ENCODE assay signal across 8 cellular contexts in genomic region chr17:36008998-36009665, GRCh38. TPM values are rescaled to one million over a fixed set of nuclear protein-coding genes. Genes with fewer than 3 reads are reported as not detected.
DNase-seq lines count a peak whose midpoint lies in the region; ATAC-seq, FAIRE-seq and TF ChIP-seq lines count a peak whose summit lies in the region.
"Had no signal": no experiment of that assay in that cellular context is flagged by ENCODE, and none has a peak within 500 bp of the region (broad histone marks: within the 10 kb centered on the region; RNA-seq: fewer than 3 reads in every experiment).

No MANE protein-coding gene starts in this region.

- H2AFZ ChIP-seq in DND-41 (ENCODE audit: low read depth, low read length) (no peak overlapping the region), GM12878 (ENCODE audit: control insufficient read depth, low read depth, low read length) (no peak overlapping the region; the same call in none of the 2 replicates)

- no peaks in the 10 kb centered on the region for H3K4me1 Mint-ChIP-seq in mesothelial cell of epicardium

- peak; percentile 61 for TF ChIP-seq CTCF in DND-41 (IDR thresholded peaks at IDR 0.05; ENCODE audit: borderline replicate concordance, extremely low read depth, low read length, poor library complexity, severe bottlenecking)
- TF ChIP-seq CTCF in GM12878 (IDR thresholded peaks at IDR 0.05 in 2 of 3, conservative IDR thresholded peaks at IDR 0.05 in 1 of 3; ENCODE audit: control insufficient read depth in 2 of 3, extremely low read depth in 1 of 3, insufficient read depth in 1 of 3, low read depth in 3 of 3, low read length in 3 of 3), result peak; percentile 4 to 51 (median 47); a peak in 4 of 6 replicates
- TF ChIP-seq CTCF in mesothelial cell of epicardium (IDR thresholded peaks at IDR 0.05; ENCODE audit: unreplicated experiment), result peak; percentile 35

- no peak overlapping the region for H3K27ac Mint-ChIP-seq in mesothelial cell of epicardium

- SMC1A ChIA-PET in GM12878 (lab: Charles Lee; ENCODE audit: uncharacterized antibody, unreplicated experiment), result interaction anchor here (1.3 kb wide), 3 partner anchors 33 to 140 kb away, joined by 6 to 7 read pairs (median 6); no protein-coding TSS in a partner anchor

- intact Hi-C loops in GM12878 (cut with micrococcal nuclease; ENCODE audit: unreplicated experiment), result loop anchor here (1.0 kb wide), 1 partner anchor 33 kb away; no protein-coding TSS in a partner anchor

- H3K4me1 ChIP-seq in DND-41 (ENCODE audit: insufficient read depth, low read length) (no peaks in the 10 kb centered on the region), GM12878 (ENCODE audit: control insufficient read depth, insufficient read depth, low read length) (no peaks in the 10 kb centered on the region)

- peak; percentile 11 for DNase-seq in DND-41
- DNase-seq in HT-29 (ENCODE audit: low spot score), result peak; percentile 66
- no peak for DNase-seq in GM12878 (ENCODE audit: low read depth, low spot score)
- peak in 1 of 2 experiments; percentile 24 for DNase-seq in mesothelial cell of epicardium (ENCODE audit: low spot score in 2 of 2, unreplicated experiment in 2 of 2)
- no peak for DNase-seq in SW 1271 (lab: John Stamatoyannopoulos, UW)

- RAD21 ChIA-PET in GM12878 (lab: Charles Lee; ENCODE audit: unreplicated experiment), result interaction anchor here (0.6 to 1.3 kb wide), 4 partner anchors 9 to 64 kb away, joined by 3 to 5 read pairs (median 4); no protein-coding TSS in a partner anchor

- TF ChIP-seq POLR2A in GM12878 (IDR thresholded peaks at IDR 0.05; ENCODE audit: low read depth, low read length), result no peak

- H4K20me1 ChIP-seq in DND-41 (ENCODE audit: insufficient read depth, low read length) (no peaks in the 10 kb centered on the region), GM12878 (ENCODE audit: control insufficient read depth, insufficient read depth) (no peaks in the 10 kb centered on the region)

- no peaks in the 10 kb centered on the region for H3K36me3 Mint-ChIP-seq in mesothelial cell of epicardium

- in situ Hi-C loops in GM12878 (cut with MboI), result no loop called here

- BruUV-seq in GM12878 (replicated peaks; lab: Mats Ljungman, UMichigan), result no TSS peak

- FAIRE-seq in GM12878 (lab: Jason Lieb, UNC), result no peak

- no peak overlapping the region for H3K9ac ChIP-seq in DND-41 (ENCODE audit: low read depth, low read length)
- H3K9ac ChIP-seq in GM12878 (ENCODE audit: control insufficient read depth, insufficient read depth, low read length), result no peak overlapping the region

- no peaks in the 10 kb centered on the region for H3K36me3 ChIP-seq in DND-41 (ENCODE audit: insufficient read depth, low read length)
- H3K36me3 ChIP-seq in GM12878 (ENCODE audit: control insufficient read depth in 2 of 2, insufficient read depth in 2 of 2, low read length in 1 of 2), result no peaks in the 10 kb centered on the region

- H3K27me3 ChIP-seq in DND-41 (ENCODE audit: insufficient read depth, low read length, poor library complexity) (no peaks in the 10 kb centered on the region), GM12878 (replicated peaks in 1 of 2; ENCODE audit: control insufficient read depth in 2 of 2, insufficient read depth in 2 of 2, low read length in 1 of 2) (no peaks in the 10 kb centered on the region)

- peaks cover 23% of the 10 kb centered on the region for H3K27me3 Mint-ChIP-seq in mesothelial cell of epicardium (ENCODE audit: low read depth)

- no peak for TF ChIP-seq EP300 in GM12878 (IDR thresholded peaks at IDR 0.05; ENCODE audit: borderline replicate concordance in 1 of 2, control insufficient read depth in 1 of 2, low read depth in 2 of 2, low read length in 2 of 2)

- POLR2A ChIA-PET in GM12878 (lab: Charles Lee), result interaction anchor here (0.8 kb wide), 1 partner anchor 34 kb away, joined by 3 read pairs; no protein-coding TSS in a partner anchor

- TF ChIP-seq RAD21 in GM12878 (IDR thresholded peaks at IDR 0.05; ENCODE audit: insufficient read depth, low read depth, low read length), result no peak

- ATAC-seq in DND-41 (ENCODE audit: insufficient read depth, low read depth) (no peak), GM12878 (peak; percentile 77), GM18502 (IDR thresholded peaks at IDR 0.05; ENCODE audit: poor library complexity, unreplicated experiment) (no peak)
- ATAC-seq in activated CD4-positive, CD25-positive, alpha-beta regulatory T cell treated with anti-CD3 and anti-CD28 coated beads, Interleukin-2, amount 50 U/mL, for 24 hours, result no peak

- WGBS in GM12878 (ENCODE audit: insufficient coverage, insufficient replicate concordance, low lambda C conversion rate, missing lambda C conversion rate), result 44% methylated on average over 13 of the region's 14 CpGs

- H3K9me3 ChIP-seq in DND-41 (ENCODE audit: insufficient read depth, low read length, severe bottlenecking), result peaks cover 4% of the 10 kb centered on the region
- peaks cover 4% of the 10 kb centered on the region; the same call in 2 of the 3 replicates for H3K9me3 ChIP-seq in GM12878 (replicated peaks; ENCODE audit: control insufficient read depth, insufficient read depth, low read length)

- no peak overlapping the region for H3K4me3 Mint-ChIP-seq in mesothelial cell of epicardium

- H3K4me2 ChIP-seq in DND-41 (ENCODE audit: insufficient read depth, low read length) (no peak overlapping the region), GM12878 (ENCODE audit: control insufficient read depth, insufficient read depth) (peak overlapping the region; percentile 62)

- peaks cover 30% of the 10 kb centered on the region for H3K9me3 Mint-ChIP-seq in mesothelial cell of epicardium

- H3K79me2 ChIP-seq in DND-41 (ENCODE audit: insufficient read depth, low read length) (no peaks in the 10 kb centered on the region), GM12878 (ENCODE audit: control insufficient read depth, insufficient read depth, low read length) (no peaks in the 10 kb centered on the region)

- CTCF ChIA-PET in GM12878 (lab: Yijun Ruan, JAX), result interaction anchor here (0.5 to 4.2 kb wide), 10 partner anchors 14 to 141 kb away, joined by 3 to 22 read pairs (median 4); no protein-coding TSS in a partner anchor

- no peak overlapping the region for H3K4me3 ChIP-seq in DND-41 (ENCODE audit: low read depth in 1 of 2, low read length in 2 of 2)
- H3K4me3 ChIP-seq in GM12878, result no peak overlapping the region; the same call in 1 of the 2 replicates

- H3K27ac ChIP-seq in DND-41 (ENCODE audit: low read length) (no peak overlapping the region), GM12878 (ENCODE audit: control insufficient read depth, insufficient read depth) (no peak overlapping the region)
- H3K27ac ChIP-seq: epithelial cell of prostate had no signal

RNA-seq across cellular contexts. Expression of gene CCL15, which starts 7.8 kb away (rescaled TPM):
- total RNA-seq in HT-29 (2014; rRNA removed; shearing (Covaris generic)), result 6.1 and 8.4 TPM in 2 replicates
- total RNA-seq in GM12878 (2013; cell fraction: nucleolus; rRNA removed), result not detected in 2 replicates
- not detected in 2 replicates for total RNA-seq in GM12878 (2014; rRNA removed)
- total RNA-seq in GM12878 (2014; rRNA removed; fragmentation: Illumina TruSeq; extraction: Trizol), result not detected in 2 replicates
- not detected in 2 replicates for total RNA-seq in GM12878 (2021)
- not detected for polyA plus RNA-seq in GM12878 (2011; ENCODE audit: low read depth)
- not detected in 2 replicates for polyA plus RNA-seq in GM12878 (2011; rRNA removed)
- not detected in 2 replicates for polyA plus RNA-seq in GM12878 (2011; cell fraction: cytosol; rRNA removed)
- not detected in 2 replicates for polyA plus RNA-seq in GM12878 (2011; cell fraction: nucleus; rRNA removed)
- polyA plus RNA-seq in GM12878 (2012), result not detected in 2 replicates
- polyA plus RNA-seq in GM12878 (2014; fragmentation: Illumina TruSeq; extraction: Trizol), result 0.12 TPM in 1 of 2 replicates, not detected in the other
- polyA plus RNA-seq in GM12878 (2014; fragmentation: Nextera tagmentation; extraction: Ambion mirVana), result not detected
- polyA plus RNA-seq in GM12878 (2014; rRNA removed), result not detected in 2 replicates
- not detected for polyA plus RNA-seq in GM12878 (2016; fragmentation: Nextera tagmentation; extraction: Ambion mirVana)
- not detected in 2 replicates for polyA minus RNA-seq in GM12878 (2011; rRNA and poly(A)+ RNA removed)
- not detected in 2 replicates for polyA minus RNA-seq in GM12878 (2011; cell fraction: cytosol; rRNA and poly(A)+ RNA removed)
- not detected in 2 replicates for polyA minus RNA-seq in GM12878 (2011; cell fraction: nucleus; rRNA and poly(A)+ RNA removed)
- not detected in 3 replicates for total RNA-seq in mesothelial cell of epicardium

RNA-seq across cellular contexts. Expression of gene CCL23, which starts 8.6 kb away (rescaled TPM):
- not detected in 2 replicates for total RNA-seq in HT-29 (2014; rRNA removed; shearing (Covaris generic))
- total RNA-seq in GM12878 (2013; cell fraction: nucleolus; rRNA removed), result not detected in 2 replicates
- 0.22 and 0.40 TPM in 2 replicates for total RNA-seq in GM12878 (2014; rRNA removed)
- total RNA-seq in GM12878 (2014; rRNA removed; fragmentation: Illumina TruSeq; extraction: Trizol), result not detected in 2 replicates
- total RNA-seq in GM12878 (2021), result not detected in 2 replicates
- not detected for polyA plus RNA-seq in GM12878 (2011; ENCODE audit: low read depth)
- polyA plus RNA-seq in GM12878 (2011; rRNA removed), result 0.62 and 1.0 TPM in 2 replicates
- polyA plus RNA-seq in GM12878 (2011; cell fraction: cytosol; rRNA removed), result 1.0 and 2.2 TPM in 2 replicates
- polyA plus RNA-seq in GM12878 (2011; cell fraction: nucleus; rRNA removed), result 0.58 TPM in 1 of 2 replicates, not detected in the other
- polyA plus RNA-seq in GM12878 (2012), result not detected in 2 replicates
- polyA plus RNA-seq in GM12878 (2014; fragmentation: Illumina TruSeq; extraction: Trizol), result 0.15 TPM in 1 of 2 replicates, not detected in the other
- polyA plus RNA-seq in GM12878 (2014; fragmentation: Nextera tagmentation; extraction: Ambion mirVana), result under 1 TPM in 1 of 2 experiments, not detected in 1; 0.42 TPM
- polyA plus RNA-seq in GM12878 (2014; rRNA removed), result 0.18 TPM in 1 of 2 replicates, not detected in the other
- polyA plus RNA-seq in GM12878 (2016; fragmentation: Nextera tagmentation; extraction: Ambion mirVana), result not detected
- 0.80 TPM in 1 of 2 replicates, not detected in the other for polyA minus RNA-seq in GM12878 (2011; rRNA and poly(A)+ RNA removed)
- not detected in 2 replicates for polyA minus RNA-seq in GM12878 (2011; cell fraction: cytosol; rRNA and poly(A)+ RNA removed)
- not detected in 2 replicates for polyA minus RNA-seq in GM12878 (2011; cell fraction: nucleus; rRNA and poly(A)+ RNA removed)
- not detected in 3 replicates for total RNA-seq in mesothelial cell of epicardium

RNA-seq across cellular contexts. Expression of gene CCL14, which starts 22.6 kb away (rescaled TPM):
- 0.15 and 0.37 TPM in 2 replicates for total RNA-seq in HT-29 (2014; rRNA removed; shearing (Covaris generic))
- not detected in 2 replicates for total RNA-seq in GM12878 (2013; cell fraction: nucleolus; rRNA removed)
- not detected in 2 replicates for total RNA-seq in GM12878 (2014; rRNA removed)
- total RNA-seq in GM12878 (2014; rRNA removed; fragmentation: Illumina TruSeq; extraction: Trizol), result not detected in 2 replicates
- not detected in 2 replicates for total RNA-seq in GM12878 (2021)
- not detected for polyA plus RNA-seq in GM12878 (2011; ENCODE audit: low read depth)
- polyA plus RNA-seq in GM12878 (2011; rRNA removed), result not detected in 2 replicates
- not detected in 2 replicates for polyA plus RNA-seq in GM12878 (2011; cell fraction: cytosol; rRNA removed)
- not detected in 2 replicates for polyA plus RNA-seq in GM12878 (2011; cell fraction: nucleus; rRNA removed)
- polyA plus RNA-seq in GM12878 (2012), result not detected in 2 replicates
- polyA plus RNA-seq in GM12878 (2014; fragmentation: Illumina TruSeq; extraction: Trizol), result not detected in 2 replicates
- polyA plus RNA-seq in GM12878 (2014; fragmentation: Nextera tagmentation; extraction: Ambion mirVana), result not detected
- not detected in 2 replicates for polyA plus RNA-seq in GM12878 (2014; rRNA removed)
- polyA plus RNA-seq in GM12878 (2016; fragmentation: Nextera tagmentation; extraction: Ambion mirVana), result not detected
- not detected in 2 replicates for polyA minus RNA-seq in GM12878 (2011; rRNA and poly(A)+ RNA removed)
- not detected in 2 replicates for polyA minus RNA-seq in GM12878 (2011; cell fraction: cytosol; rRNA and poly(A)+ RNA removed)
- not detected in 2 replicates for polyA minus RNA-seq in GM12878 (2011; cell fraction: nucleus; rRNA and poly(A)+ RNA removed)
- total RNA-seq in mesothelial cell of epicardium, result not detected in 3 replicates

RNA-seq across cellular contexts. Expression of gene CCL16, which starts 27.8 kb away (rescaled TPM):
- not detected in 2 replicates for total RNA-seq in HT-29 (2014; rRNA removed; shearing (Covaris generic))
- total RNA-seq in GM12878 (2013; cell fraction: nucleolus; rRNA removed), result not detected in 2 replicates
- total RNA-seq in GM12878 (2014; rRNA removed) (not detected in 2 replicates), GM12878 (2014; rRNA removed; fragmentation: Illumina TruSeq; extraction: Trizol) (not detected in 2 replicates), GM12878 (2021) (not detected in 2 replicates), mesothelial cell of epicardium (not detected in 3 replicates)
- not detected for polyA plus RNA-seq in GM12878 (2011; ENCODE audit: low read depth)
- polyA plus RNA-seq in GM12878 (2011; rRNA removed) (not detected in 2 replicates), GM12878 (2014; fragmentation: Illumina TruSeq; extraction: Trizol) (not detected in 2 replicates), GM12878 (2014; fragmentation: Nextera tagmentation; extraction: Ambion mirVana) (not detected), GM12878 (2014; rRNA removed) (not detected in 2 replicates), GM12878 (2016; fragmentation: Nextera tagmentation; extraction: Ambion mirVana) (not detected)
- polyA plus RNA-seq in GM12878 (2011; cell fraction: cytosol; rRNA removed), result not detected in 2 replicates
- polyA plus RNA-seq in GM12878 (2011; cell fraction: nucleus; rRNA removed), result not detected in 2 replicates
- polyA plus RNA-seq in GM12878 (2012), result not detected in 2 replicates
- not detected in 2 replicates for polyA minus RNA-seq in GM12878 (2011; rRNA and poly(A)+ RNA removed)
- not detected in 2 replicates for polyA minus RNA-seq in GM12878 (2011; cell fraction: cytosol; rRNA and poly(A)+ RNA removed)
- polyA minus RNA-seq in GM12878 (2011; cell fraction: nucleus; rRNA and poly(A)+ RNA removed), result not detected in 2 replicates

RNA-seq across cellular contexts. Expression of gene CCL18, which starts 54.9 kb away (rescaled TPM):
- not detected in 2 replicates for total RNA-seq in HT-29 (2014; rRNA removed; shearing (Covaris generic))
- total RNA-seq in GM12878 (2013; cell fraction: nucleolus; rRNA removed), result not detected in 2 replicates
- total RNA-seq in GM12878 (2014; rRNA removed) (not detected in 2 replicates), GM12878 (2014; rRNA removed; fragmentation: Illumina TruSeq; extraction: Trizol) (not detected in 2 replicates), GM12878 (2021) (not detected in 2 replicates), mesothelial cell of epicardium (not detected in 3 replicates)
- polyA plus RNA-seq in GM12878 (2011; ENCODE audit: low read depth), result not detected
- polyA plus RNA-seq in GM12878 (2011; rRNA removed) (0.26 TPM in 1 of 2 replicates, not detected in the other), GM12878 (2014; fragmentation: Illumina TruSeq; extraction: Trizol) (not detected in 2 replicates), GM12878 (2014; fragmentation: Nextera tagmentation; extraction: Ambion mirVana) (not detected), GM12878 (2014; rRNA removed) (not detected in 2 replicates), GM12878 (2016; fragmentation: Nextera tagmentation; extraction: Ambion mirVana) (not detected)
- polyA plus RNA-seq in GM12878 (2011; cell fraction: cytosol; rRNA removed), result 0.27 TPM in 2 replicates
- polyA plus RNA-seq in GM12878 (2011; cell fraction: nucleus; rRNA removed), result not detected in 2 replicates
- polyA plus RNA-seq in GM12878 (2012), result not detected in 2 replicates
- polyA minus RNA-seq in GM12878 (2011; rRNA and poly(A)+ RNA removed), result 0.36 and 0.37 TPM in 2 replicates
- not detected in 2 replicates for polyA minus RNA-seq in GM12878 (2011; cell fraction: cytosol; rRNA and poly(A)+ RNA removed)
- not detected in 2 replicates for polyA minus RNA-seq in GM12878 (2011; cell fraction: nucleus; rRNA and poly(A)+ RNA removed)

Comparison
In these comparisons a context has a peak if more than half of its experiments do, and no peak if none do; other contexts are left out.
1. DNase-seq: peak in DND-41 (single experiment) and HT-29 (single experiment); none in GM12878 (single experiment) and SW 1271 (0 of 2).
2. Peak in every context shown above with its lines, with median percentiles within 50 percentile points of each other: CTCF ChIP-seq.